ENCODE assay signal across 8 cellular contexts in the genomic region with DNA sequence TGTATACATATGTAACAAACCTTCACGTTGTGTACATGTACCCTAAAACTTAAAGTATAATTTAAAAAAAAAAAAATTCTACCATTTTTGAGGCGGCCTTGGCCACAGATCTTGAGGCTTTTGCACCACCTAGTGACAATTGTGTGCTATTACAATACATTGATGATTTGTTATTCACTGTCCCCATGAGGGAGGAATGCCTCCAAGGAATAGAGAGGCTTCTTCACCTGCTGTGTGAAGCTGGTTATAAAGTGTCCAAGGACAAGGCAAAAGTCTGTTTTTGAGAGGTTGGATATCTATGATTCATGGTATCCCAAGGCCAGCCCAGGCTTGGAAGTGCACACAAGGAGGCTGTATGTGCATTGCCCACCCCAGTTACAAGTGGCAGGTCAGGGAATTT. TPM values are rescaled to one million over a fixed set of nuclear protein-coding genes. Genes with fewer than 3 reads are reported as not detected.
DNase-seq lines count a peak whose midpoint lies in the region; ATAC-seq, FAIRE-seq and TF ChIP-seq lines count a peak whose summit lies in the region.

No MANE protein-coding gene starts in this region.

- no peak overlapping the region for H3K27ac ChIP-seq in CD8-positive, alpha-beta T cell (ENCODE audit: low read depth, low read length)
- H3K27ac ChIP-seq in GM23248: no peak overlapping the region

- no peaks in the 10 kb centered on the region for H4K20me1 ChIP-seq in GM23248 (ENCODE audit: insufficient read depth)

- H3K79me2 ChIP-seq in GM23248 (ENCODE audit: insufficient read depth): no peaks in the 10 kb centered on the region

- H3K27me3 ChIP-seq in CD8-positive, alpha-beta T cell (ENCODE audit: insufficient read depth, low read length): no peaks in the 10 kb centered on the region
- H3K27me3 ChIP-seq in GM23248 (replicated peaks; ENCODE audit: insufficient read depth): no peaks in the 10 kb centered on the region

- H3K27me3 Mint-ChIP-seq in CD8-positive, alpha-beta T cell (ENCODE audit: low read depth): peaks cover 43% of the 10 kb centered on the region

- H3F3A ChIP-seq in GM23248 (ENCODE audit: insufficient read depth): no peaks in the 10 kb centered on the region

- no peak overlapping the region for H2AFZ ChIP-seq in GM23248

- in situ Hi-C loops in GM23248 (cut with MboI): no loop called here

- H3K9me3 ChIP-seq in CD8-positive, alpha-beta T cell (ENCODE audit: low read length): no peaks in the 10 kb centered on the region
- H3K9me3 ChIP-seq in GM23248 (ENCODE audit: low read depth): no peaks in the 10 kb centered on the region

- H3K4me3 ChIP-seq in CD8-positive, alpha-beta T cell (ENCODE audit: low read depth, low read length): no peak overlapping the region
- no peak overlapping the region for H3K4me3 ChIP-seq in GM23248

- no peaks in the 10 kb centered on the region for H3K9me2 ChIP-seq in GM23248 (ENCODE audit: insufficient read depth)

- no peak for DNase-seq in CD8-positive, alpha-beta T cell
- peak; percentile 45 for DNase-seq in GM23248
- DNase-seq in iPS-NIHi11 (ENCODE audit: low spot score): peak; percentile 62
- DNase-seq in NCI-H1436 treated with DMSO at 0.1 percent for 48 hours (lab: John Stamatoyannopoulos, UW): no peak
- DNase-seq in SIG-M5 (lab: John Stamatoyannopoulos, UW): no peak
- no peak for DNase-seq in NCI-H146 treated with DMSO at 0.1 percent for 48 hours (lab: John Stamatoyannopoulos, UW; ENCODE audit: unreplicated experiment)
- no peak for DNase-seq in NOMO-1 treated with dmso at 0.1 percent for 144 hours (lab: John Stamatoyannopoulos, UW; ENCODE audit: unreplicated experiment)

- CTCF ChIA-PET in CD8-positive, alpha-beta T cell (lab: Charles Lee): interaction anchor here (2.2 kb wide), 1 partner anchor 307 kb away, joined by 13 read pairs; no protein-coding TSS in a partner anchor

- no peak overlapping the region for H3K27ac Mint-ChIP-seq in CD8-positive, alpha-beta T cell

- POLR2A ChIA-PET in CD8-positive, alpha-beta T cell (lab: Charles Lee): no interaction called here

- H3K4me1 ChIP-seq in CD8-positive, alpha-beta T cell (ENCODE audit: insufficient read depth, low read length): no peaks in the 10 kb centered on the region
- no peaks in the 10 kb centered on the region for H3K4me1 ChIP-seq in GM23248 (ENCODE audit: insufficient read depth)

- no peaks in the 10 kb centered on the region for H3K36me3 ChIP-seq in CD8-positive, alpha-beta T cell (ENCODE audit: insufficient read depth, low read length)
- no peaks in the 10 kb centered on the region for H3K36me3 ChIP-seq in GM23248 (ENCODE audit: low read depth)

- 4 to 6% methylated on average over 2 of the region's 2 CpGs for WGBS in GM23248 (ENCODE audit: low coverage in 1 of 2, low lambda C conversion rate in 2 of 2, missing lambda C conversion rate in 2 of 2), 2 experiments

- peak; percentile 56 for TF ChIP-seq CTCF in CD8-positive, alpha-beta T cell (IDR thresholded peaks at IDR 0.05)

- no peak for ATAC-seq in CD8-positive, alpha-beta T cell

- H3K4me3 Mint-ChIP-seq in CD8-positive, alpha-beta T cell: no peak overlapping the region

- H3K36me3 Mint-ChIP-seq in CD8-positive, alpha-beta T cell: no peaks in the 10 kb centered on the region

- no peak overlapping the region for H3K9ac ChIP-seq in GM23248

- no peaks in the 10 kb centered on the region for H3K9me3 Mint-ChIP-seq in CD8-positive, alpha-beta T cell

- intact Hi-C loops in CD8-positive, alpha-beta T cell (cut with DNase I, micrococcal nuclease): loop anchor here in 1 of 2 experiments (5.0 kb wide), 1 partner anchor 175 kb away; no protein-coding TSS in a partner anchor

- H3K4me2 ChIP-seq in GM23248 (ENCODE audit: unreplicated experiment): no peak overlapping the region

- FAIRE-seq in TTC549 (lab: Jason Lieb, UNC): peak; percentile 66

- H3K4me1 Mint-ChIP-seq in CD8-positive, alpha-beta T cell (ENCODE audit: low read depth): no peaks in the 10 kb centered on the region

RNA-seq across cellular contexts. Expression of a gene that starts 30.7 kb away (rescaled TPM):
- total RNA-seq in CD8-positive, alpha-beta T cell: not detected
- not detected in 2 replicates for total RNA-seq in GM23248 (2014; rRNA removed; shearing (Covaris generic))
- polyA plus RNA-seq in GM23248 (2016; fragmentation: Nextera tagmentation; extraction: Ambion mirVana): not detected in 2 replicates

Comparison
In these comparisons a context has a peak if more than half of its experiments do, and no peak if none do; other contexts are left out.
1. DNase-seq: peak in GM23248 (single experiment) and iPS-NIHi11 (single experiment); none in CD8-positive, alpha-beta T cell (0 of 7), NCI-H1436 treated with DMSO at 0.1 percent for 48 hours (single experiment), SIG-M5 (single experiment), NCI-H146 treated with DMSO at 0.1 percent for 48 hours (single experiment) and NOMO-1 treated with dmso at 0.1 percent for 144 hours (single experiment).